ENCODE assay signal across 1 cellular context in the genomic region with DNA sequence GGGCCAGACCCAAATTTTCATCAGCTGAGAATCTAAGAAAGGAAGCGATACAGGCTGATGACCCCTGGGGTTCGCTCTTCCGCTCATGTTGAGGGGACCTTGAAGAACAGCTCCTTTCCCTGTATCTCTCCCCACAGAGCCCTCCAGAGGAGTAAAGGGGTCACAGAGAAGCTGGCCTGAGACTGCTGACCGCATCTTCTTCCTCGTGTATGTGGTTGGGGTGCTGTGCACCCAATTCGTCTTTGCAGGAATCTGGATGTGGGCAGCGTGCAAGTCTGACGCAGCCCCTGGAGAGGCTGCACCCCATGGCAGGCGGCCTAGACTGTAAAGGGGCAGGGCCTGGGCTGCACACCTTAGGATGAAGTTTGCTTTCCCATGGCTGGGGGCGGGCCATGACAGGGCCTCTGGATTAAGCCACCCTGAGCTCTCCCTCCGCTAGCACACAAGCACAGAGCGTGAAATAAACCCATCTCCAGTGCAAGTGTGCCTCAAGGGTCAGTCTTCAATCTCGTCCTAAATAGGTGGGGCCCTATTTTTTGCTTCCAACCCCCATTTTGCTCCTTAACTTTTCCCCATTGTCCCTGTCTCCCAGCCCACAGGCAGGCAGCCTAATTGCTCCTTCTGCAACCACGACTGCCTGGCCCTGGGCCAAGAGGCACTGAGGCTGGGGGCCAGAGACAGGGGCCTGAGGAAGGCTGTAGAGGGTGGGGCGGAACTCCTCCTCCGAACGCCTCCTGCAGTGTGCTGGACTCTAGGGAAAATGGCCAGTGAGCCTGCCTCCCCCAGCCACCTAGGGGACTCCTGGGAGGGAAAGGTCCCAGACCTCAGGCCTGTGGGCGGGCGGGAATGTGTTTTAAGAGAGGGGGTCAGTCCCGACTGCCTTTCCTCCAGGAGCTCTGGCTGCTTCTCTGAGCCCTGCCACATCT.
TF ChIP-seq lines count a peak whose summit lies in the region.

No MANE protein-coding gene starts in this region.

TF ChIP-seq in HEK293, 187 proteins besides CTCF, POLR2A, EP300 and RAD21 (continued from another document and continues in another):
- TF ChIP-seq, protein P1, sequence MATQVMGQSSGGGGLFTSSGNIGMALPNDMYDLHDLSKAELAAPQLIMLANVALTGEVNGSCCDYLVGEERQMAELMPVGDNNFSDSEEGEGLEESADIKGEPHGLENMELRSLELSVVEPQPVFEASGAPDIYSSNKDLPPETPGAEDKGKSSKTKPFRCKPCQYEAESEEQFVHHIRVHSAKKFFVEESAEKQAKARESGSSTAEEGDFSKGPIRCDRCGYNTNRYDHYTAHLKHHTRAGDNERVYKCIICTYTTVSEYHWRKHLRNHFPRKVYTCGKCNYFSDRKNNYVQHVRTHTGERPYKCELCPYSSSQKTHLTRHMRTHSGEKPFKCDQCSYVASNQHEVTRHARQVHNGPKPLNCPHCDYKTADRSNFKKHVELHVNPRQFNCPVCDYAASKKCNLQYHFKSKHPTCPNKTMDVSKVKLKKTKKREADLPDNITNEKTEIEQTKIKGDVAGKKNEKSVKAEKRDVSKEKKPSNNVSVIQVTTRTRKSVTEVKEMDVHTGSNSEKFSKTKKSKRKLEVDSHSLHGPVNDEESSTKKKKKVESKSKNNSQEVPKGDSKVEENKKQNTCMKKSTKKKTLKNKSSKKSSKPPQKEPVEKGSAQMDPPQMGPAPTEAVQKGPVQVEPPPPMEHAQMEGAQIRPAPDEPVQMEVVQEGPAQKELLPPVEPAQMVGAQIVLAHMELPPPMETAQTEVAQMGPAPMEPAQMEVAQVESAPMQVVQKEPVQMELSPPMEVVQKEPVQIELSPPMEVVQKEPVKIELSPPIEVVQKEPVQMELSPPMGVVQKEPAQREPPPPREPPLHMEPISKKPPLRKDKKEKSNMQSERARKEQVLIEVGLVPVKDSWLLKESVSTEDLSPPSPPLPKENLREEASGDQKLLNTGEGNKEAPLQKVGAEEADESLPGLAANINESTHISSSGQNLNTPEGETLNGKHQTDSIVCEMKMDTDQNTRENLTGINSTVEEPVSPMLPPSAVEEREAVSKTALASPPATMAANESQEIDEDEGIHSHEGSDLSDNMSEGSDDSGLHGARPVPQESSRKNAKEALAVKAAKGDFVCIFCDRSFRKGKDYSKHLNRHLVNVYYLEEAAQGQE (tag by site-specific recombination; IDR thresholded peaks at IDR 0.05) = no peak
- TF ChIP-seq ZNF239 (tag by site-specific recombination; IDR thresholded peaks at IDR 0.05) (no peak), GLI2 (tag by site-specific recombination; IDR thresholded peaks at IDR 0.05; ENCODE audit: borderline replicate concordance, low read depth) (no peak), SALL2 (tag by site-specific recombination; IDR thresholded peaks at IDR 0.05; ENCODE audit: borderline replicate concordance) (no peak), HOXC10 (CRISPR knock-in tag; IDR thresholded peaks at IDR 0.05) (no peak), ZEB2 (tag by site-specific recombination; IDR thresholded peaks at IDR 0.05) (no peak), ZFP41 (tag by site-specific recombination; IDR thresholded peaks at IDR 0.05; ENCODE audit: borderline replicate concordance) (no peak), PRDM1 (tag by site-specific recombination; IDR thresholded peaks at IDR 0.05) (no peak), ZNF747 (tag by site-specific recombination; IDR thresholded peaks at IDR 0.05) (no peak), GFI1B (tag by site-specific recombination; IDR thresholded peaks at IDR 0.05) (no peak), ZNF561 (tag by site-specific recombination; IDR thresholded peaks at IDR 0.05; ENCODE audit: borderline replicate concordance) (no peak), ZNF394 (tag by site-specific recombination; IDR thresholded peaks at IDR 0.05; ENCODE audit: borderline replicate concordance) (no peak), BCL11B (tag by site-specific recombination; IDR thresholded peaks at IDR 0.05; ENCODE audit: low read depth) (no peak), ZNF629 (tag by site-specific recombination; IDR thresholded peaks at IDR 0.05) (no peak), ZNF23 (tag by site-specific recombination; IDR thresholded peaks at IDR 0.05; ENCODE audit: borderline replicate concordance) (no peak), ZNF155 (tag by site-specific recombination; IDR thresholded peaks at IDR 0.05) (no peak), ZNF223 (tag by site-specific recombination; IDR thresholded peaks at IDR 0.05) (no peak), ZNF175 (tag by site-specific recombination; IDR thresholded peaks at IDR 0.05) (no peak), ZNF324 (tag by site-specific recombination; IDR thresholded peaks at IDR 0.05) (no peak), KLF7 (tag by site-specific recombination; IDR thresholded peaks at IDR 0.05; ENCODE audit: borderline replicate concordance) (no peak), ZXDB (tag by site-specific recombination; IDR thresholded peaks at IDR 0.05) (no peak), MEIS1 (CRISPR knock-in tag; IDR thresholded peaks at IDR 0.05; ENCODE audit: borderline replicate concordance) (no peak), IKZF3 (tag by site-specific recombination; IDR thresholded peaks at IDR 0.05) (peak; percentile 78)
- TF ChIP-seq, protein P2, sequence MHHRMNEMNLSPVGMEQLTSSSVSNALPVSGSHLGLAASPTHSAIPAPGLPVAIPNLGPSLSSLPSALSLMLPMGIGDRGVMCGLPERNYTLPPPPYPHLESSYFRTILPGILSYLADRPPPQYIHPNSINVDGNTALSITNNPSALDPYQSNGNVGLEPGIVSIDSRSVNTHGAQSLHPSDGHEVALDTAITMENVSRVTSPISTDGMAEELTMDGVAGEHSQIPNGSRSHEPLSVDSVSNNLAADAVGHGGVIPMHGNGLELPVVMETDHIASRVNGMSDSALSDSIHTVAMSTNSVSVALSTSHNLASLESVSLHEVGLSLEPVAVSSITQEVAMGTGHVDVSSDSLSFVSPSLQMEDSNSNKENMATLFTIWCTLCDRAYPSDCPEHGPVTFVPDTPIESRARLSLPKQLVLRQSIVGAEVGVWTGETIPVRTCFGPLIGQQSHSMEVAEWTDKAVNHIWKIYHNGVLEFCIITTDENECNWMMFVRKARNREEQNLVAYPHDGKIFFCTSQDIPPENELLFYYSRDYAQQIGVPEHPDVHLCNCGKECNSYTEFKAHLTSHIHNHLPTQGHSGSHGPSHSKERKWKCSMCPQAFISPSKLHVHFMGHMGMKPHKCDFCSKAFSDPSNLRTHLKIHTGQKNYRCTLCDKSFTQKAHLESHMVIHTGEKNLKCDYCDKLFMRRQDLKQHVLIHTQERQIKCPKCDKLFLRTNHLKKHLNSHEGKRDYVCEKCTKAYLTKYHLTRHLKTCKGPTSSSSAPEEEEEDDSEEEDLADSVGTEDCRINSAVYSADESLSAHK (tag by site-specific recombination; IDR thresholded peaks at IDR 0.05) = no peak
- TF ChIP-seq, protein P3, sequence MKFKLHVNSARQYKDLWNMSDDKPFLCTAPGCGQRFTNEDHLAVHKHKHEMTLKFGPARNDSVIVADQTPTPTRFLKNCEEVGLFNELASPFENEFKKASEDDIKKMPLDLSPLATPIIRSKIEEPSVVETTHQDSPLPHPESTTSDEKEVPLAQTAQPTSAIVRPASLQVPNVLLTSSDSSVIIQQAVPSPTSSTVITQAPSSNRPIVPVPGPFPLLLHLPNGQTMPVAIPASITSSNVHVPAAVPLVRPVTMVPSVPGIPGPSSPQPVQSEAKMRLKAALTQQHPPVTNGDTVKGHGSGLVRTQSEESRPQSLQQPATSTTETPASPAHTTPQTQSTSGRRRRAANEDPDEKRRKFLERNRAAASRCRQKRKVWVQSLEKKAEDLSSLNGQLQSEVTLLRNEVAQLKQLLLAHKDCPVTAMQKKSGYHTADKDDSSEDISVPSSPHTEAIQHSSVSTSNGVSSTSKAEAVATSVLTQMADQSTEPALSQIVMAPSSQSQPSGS (tag by site-specific recombination; IDR thresholded peaks at IDR 0.05; ENCODE audit: low read depth) = no peak
- TF ChIP-seq, protein P4, sequence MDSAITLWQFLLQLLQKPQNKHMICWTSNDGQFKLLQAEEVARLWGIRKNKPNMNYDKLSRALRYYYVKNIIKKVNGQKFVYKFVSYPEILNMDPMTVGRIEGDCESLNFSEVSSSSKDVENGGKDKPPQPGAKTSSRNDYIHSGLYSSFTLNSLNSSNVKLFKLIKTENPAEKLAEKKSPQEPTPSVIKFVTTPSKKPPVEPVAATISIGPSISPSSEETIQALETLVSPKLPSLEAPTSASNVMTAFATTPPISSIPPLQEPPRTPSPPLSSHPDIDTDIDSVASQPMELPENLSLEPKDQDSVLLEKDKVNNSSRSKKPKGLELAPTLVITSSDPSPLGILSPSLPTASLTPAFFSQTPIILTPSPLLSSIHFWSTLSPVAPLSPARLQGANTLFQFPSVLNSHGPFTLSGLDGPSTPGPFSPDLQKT (IDR thresholded peaks at IDR 0.05; ENCODE audit: borderline replicate concordance, low read depth, low read length) = no peak
- TF ChIP-seq, protein P5, sequence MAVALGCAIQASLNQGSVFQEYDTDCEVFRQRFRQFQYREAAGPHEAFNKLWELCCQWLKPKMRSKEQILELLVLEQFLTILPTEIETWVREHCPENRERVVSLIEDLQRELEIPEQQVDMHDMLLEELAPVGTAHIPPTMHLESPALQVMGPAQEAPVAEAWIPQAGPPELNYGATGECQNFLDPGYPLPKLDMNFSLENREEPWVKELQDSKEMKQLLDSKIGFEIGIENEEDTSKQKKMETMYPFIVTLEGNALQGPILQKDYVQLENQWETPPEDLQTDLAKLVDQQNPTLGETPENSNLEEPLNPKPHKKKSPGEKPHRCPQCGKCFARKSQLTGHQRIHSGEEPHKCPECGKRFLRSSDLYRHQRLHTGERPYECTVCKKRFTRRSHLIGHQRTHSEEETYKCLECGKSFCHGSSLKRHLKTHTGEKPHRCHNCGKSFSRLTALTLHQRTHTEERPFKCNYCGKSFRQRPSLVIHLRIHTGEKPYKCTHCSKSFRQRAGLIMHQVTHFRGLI (tag by site-specific recombination; IDR thresholded peaks at IDR 0.05) = no peak
- TF ChIP-seq, protein P6, sequence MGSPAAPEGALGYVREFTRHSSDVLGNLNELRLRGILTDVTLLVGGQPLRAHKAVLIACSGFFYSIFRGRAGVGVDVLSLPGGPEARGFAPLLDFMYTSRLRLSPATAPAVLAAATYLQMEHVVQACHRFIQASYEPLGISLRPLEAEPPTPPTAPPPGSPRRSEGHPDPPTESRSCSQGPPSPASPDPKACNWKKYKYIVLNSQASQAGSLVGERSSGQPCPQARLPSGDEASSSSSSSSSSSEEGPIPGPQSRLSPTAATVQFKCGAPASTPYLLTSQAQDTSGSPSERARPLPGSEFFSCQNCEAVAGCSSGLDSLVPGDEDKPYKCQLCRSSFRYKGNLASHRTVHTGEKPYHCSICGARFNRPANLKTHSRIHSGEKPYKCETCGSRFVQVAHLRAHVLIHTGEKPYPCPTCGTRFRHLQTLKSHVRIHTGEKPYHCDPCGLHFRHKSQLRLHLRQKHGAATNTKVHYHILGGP (tag by site-specific recombination; IDR thresholded peaks at IDR 0.05) = 0 out of 2 replicates have a peak, but pooled peaks have one; percentile 8
- TF ChIP-seq, protein P7, sequence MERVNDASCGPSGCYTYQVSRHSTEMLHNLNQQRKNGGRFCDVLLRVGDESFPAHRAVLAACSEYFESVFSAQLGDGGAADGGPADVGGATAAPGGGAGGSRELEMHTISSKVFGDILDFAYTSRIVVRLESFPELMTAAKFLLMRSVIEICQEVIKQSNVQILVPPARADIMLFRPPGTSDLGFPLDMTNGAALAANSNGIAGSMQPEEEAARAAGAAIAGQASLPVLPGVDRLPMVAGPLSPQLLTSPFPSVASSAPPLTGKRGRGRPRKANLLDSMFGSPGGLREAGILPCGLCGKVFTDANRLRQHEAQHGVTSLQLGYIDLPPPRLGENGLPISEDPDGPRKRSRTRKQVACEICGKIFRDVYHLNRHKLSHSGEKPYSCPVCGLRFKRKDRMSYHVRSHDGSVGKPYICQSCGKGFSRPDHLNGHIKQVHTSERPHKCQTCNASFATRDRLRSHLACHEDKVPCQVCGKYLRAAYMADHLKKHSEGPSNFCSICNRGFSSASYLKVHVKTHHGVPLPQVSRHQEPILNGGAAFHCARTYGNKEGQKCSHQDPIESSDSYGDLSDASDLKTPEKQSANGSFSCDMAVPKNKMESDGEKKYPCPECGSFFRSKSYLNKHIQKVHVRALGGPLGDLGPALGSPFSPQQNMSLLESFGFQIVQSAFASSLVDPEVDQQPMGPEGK (tag by site-specific recombination; IDR thresholded peaks at IDR 0.05) = no peak; the same call in none of the 2 replicates
- TF ChIP-seq, protein P8, sequence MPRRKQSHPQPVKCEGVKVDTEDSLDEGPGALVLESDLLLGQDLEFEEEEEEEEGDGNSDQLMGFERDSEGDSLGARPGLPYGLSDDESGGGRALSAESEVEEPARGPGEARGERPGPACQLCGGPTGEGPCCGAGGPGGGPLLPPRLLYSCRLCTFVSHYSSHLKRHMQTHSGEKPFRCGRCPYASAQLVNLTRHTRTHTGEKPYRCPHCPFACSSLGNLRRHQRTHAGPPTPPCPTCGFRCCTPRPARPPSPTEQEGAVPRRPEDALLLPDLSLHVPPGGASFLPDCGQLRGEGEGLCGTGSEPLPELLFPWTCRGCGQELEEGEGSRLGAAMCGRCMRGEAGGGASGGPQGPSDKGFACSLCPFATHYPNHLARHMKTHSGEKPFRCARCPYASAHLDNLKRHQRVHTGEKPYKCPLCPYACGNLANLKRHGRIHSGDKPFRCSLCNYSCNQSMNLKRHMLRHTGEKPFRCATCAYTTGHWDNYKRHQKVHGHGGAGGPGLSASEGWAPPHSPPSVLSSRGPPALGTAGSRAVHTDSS (tag by site-specific recombination; IDR thresholded peaks at IDR 0.05) = peak; percentile 44; the same call in 1 of the 2 replicates
- TF ChIP-seq, protein P9, sequence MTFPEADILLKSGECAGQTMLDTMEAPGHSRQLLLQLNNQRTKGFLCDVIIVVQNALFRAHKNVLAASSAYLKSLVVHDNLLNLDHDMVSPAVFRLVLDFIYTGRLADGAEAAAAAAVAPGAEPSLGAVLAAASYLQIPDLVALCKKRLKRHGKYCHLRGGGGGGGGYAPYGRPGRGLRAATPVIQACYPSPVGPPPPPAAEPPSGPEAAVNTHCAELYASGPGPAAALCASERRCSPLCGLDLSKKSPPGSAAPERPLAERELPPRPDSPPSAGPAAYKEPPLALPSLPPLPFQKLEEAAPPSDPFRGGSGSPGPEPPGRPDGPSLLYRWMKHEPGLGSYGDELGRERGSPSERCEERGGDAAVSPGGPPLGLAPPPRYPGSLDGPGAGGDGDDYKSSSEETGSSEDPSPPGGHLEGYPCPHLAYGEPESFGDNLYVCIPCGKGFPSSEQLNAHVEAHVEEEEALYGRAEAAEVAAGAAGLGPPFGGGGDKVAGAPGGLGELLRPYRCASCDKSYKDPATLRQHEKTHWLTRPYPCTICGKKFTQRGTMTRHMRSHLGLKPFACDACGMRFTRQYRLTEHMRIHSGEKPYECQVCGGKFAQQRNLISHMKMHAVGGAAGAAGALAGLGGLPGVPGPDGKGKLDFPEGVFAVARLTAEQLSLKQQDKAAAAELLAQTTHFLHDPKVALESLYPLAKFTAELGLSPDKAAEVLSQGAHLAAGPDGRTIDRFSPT (tag by site-specific recombination; IDR thresholded peaks at IDR 0.05) = no peak
